Comparison of ENCODE assay signal across 8 cellular contexts in the genomic region with DNA sequence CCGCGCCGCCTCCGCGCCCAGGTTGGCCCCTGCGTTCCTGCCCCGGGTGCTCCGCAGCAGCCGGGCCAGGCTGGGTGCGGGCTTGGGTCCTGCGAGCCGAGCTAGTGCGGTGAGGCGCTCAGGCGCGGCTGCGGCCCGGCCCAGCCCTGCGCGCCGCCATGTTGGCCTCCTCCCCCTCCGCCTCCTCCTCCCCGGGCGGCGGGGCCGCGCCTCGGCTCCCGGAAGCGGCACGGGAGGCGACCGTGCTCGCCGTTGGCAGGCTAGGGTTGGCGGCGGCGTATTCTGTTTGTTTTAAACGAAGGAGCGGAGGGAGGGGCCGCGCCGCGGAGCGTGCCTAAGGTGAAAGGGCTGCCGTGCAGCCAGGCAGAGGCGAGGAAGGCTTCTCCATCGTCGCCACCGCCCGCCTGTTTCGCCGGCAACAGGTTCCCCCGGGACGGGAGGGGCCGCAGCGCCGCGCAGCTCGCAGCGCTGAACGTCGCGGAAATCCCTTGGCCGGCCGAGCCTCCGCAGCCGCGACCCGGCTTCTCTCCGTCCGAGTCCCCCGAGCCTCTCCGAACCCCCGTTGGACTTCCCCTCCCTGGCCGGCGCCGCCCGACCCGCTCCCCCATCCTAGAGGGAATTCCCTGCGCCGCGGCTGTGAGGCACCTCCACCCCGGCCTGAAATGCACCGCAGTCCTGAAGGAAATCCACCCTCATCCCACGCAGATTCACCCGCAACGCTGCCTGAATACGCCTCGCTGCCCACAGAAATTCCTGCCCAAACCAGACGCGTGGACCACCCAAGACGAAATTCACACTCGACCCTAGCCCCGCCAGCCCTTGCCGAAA. TPM values are rescaled to one million over a fixed set of nuclear protein-coding genes. Genes with fewer than 3 reads are reported as not detected.
DNase-seq lines count a peak whose midpoint lies in the region; ATAC-seq and TF ChIP-seq lines count a peak whose summit lies in the region.

A gene with protein sequence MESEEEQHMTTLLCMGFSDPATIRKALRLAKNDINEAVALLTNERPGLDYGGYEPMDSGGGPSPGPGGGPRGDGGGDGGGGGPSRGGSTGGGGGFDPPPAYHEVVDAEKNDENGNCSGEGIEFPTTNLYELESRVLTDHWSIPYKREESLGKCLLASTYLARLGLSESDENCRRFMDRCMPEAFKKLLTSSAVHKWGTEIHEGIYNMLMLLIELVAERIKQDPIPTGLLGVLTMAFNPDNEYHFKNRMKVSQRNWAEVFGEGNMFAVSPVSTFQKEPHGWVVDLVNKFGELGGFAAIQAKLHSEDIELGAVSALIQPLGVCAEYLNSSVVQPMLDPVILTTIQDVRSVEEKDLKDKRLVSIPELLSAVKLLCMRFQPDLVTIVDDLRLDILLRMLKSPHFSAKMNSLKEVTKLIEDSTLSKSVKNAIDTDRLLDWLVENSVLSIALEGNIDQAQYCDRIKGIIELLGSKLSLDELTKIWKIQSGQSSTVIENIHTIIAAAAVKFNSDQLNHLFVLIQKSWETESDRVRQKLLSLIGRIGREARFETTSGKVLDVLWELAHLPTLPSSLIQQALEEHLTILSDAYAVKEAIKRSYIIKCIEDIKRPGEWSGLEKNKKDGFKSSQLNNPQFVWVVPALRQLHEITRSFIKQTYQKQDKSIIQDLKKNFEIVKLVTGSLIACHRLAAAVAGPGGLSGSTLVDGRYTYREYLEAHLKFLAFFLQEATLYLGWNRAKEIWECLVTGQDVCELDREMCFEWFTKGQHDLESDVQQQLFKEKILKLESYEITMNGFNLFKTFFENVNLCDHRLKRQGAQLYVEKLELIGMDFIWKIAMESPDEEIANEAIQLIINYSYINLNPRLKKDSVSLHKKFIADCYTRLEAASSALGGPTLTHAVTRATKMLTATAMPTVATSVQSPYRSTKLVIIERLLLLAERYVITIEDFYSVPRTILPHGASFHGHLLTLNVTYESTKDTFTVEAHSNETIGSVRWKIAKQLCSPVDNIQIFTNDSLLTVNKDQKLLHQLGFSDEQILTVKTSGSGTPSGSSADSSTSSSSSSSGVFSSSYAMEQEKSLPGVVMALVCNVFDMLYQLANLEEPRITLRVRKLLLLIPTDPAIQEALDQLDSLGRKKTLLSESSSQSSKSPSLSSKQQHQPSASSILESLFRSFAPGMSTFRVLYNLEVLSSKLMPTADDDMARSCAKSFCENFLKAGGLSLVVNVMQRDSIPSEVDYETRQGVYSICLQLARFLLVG (N-terminal part only) (minus strand): TSS at position 171 of the 828 bp plus-strand sequence. CDS start 251 bp downstream, outside the sequence.

- peak; percentile 79 for DNase-seq in ELF-1 (ENCODE audit: low read depth, low spot score)
- DNase-seq in SJSA1 (ENCODE audit: low read depth in 1 of 2, low spot score in 2 of 2), result peak; percentile 77 to 84
- peak; percentile 83 for DNase-seq in activated naive CD4-positive, alpha-beta T cell treated with Interleukin-2 at 50 U/mL for 16 hours
- DNase-seq in superior temporal gyrus (ENCODE audit: extremely low spot score), result peak; percentile 71

- peak within 1 kb of the TSS; percentile 100 for H3K4me3 ChIP-seq in SJSA1
- peak within 1 kb of the TSS; percentile 79 to 94 for H3K4me3 ChIP-seq in gastroesophageal sphincter
- H3K4me3 ChIP-seq in neutrophil (ENCODE audit: low read depth in 1 of 2, low read length in 1 of 2), result peak within 1 kb of the TSS; percentile 77 to 93

- WGBS in gastroesophageal sphincter (ENCODE audit: low coverage in 1 of 2), 2 donors, result 0% methylated on average over 9 of the region's 96 CpGs; no CpG with 5 or more reads in 1 of the 2 donors

- no peak for TF ChIP-seq CTCF in gastroesophageal sphincter (IDR thresholded peaks at IDR 0.05)
- no peak for TF ChIP-seq CTCF in neutrophil (IDR thresholded peaks at IDR 0.05)

- peak; percentile 80 to 92 for TF ChIP-seq POLR2A in gastroesophageal sphincter (IDR thresholded peaks at IDR 0.05)

- TF ChIP-seq EP300 in gastroesophageal sphincter (IDR thresholded peaks at IDR 0.05), result no peak

- H3K9me3 ChIP-seq in KOPT-K1 (ENCODE audit: insufficient read depth, low read length, poor library complexity, severe bottlenecking) (no peaks in the 10 kb centered on the region), SJSA1 (replicated peaks) (peaks cover 7% of the 10 kb centered on the region), gastroesophageal sphincter (no peaks in the 10 kb centered on the region), neutrophil (no peaks in the 10 kb centered on the region)

- ATAC-seq in GM21825 (IDR thresholded peaks at IDR 0.05; ENCODE audit: unreplicated experiment) (peak; percentile 73), gastroesophageal sphincter (peak; percentile 90)

- H3K4me1 ChIP-seq in SJSA1 (replicated peaks) (peaks cover 13% of the 10 kb centered on the region), gastroesophageal sphincter (peaks cover 4 to 60% (median 17%) of the 10 kb centered on the region in 3 donors), neutrophil (ENCODE audit: control insufficient read depth in 1 of 2, insufficient read depth in 1 of 2, low read depth in 1 of 2, low read length in 1 of 2) (peaks cover 64 to 65% of the 10 kb centered on the region in 2 experiments)

- H3K27me3 ChIP-seq in SJSA1 (replicated peaks), result no peaks in the 10 kb centered on the region
- H3K27me3 ChIP-seq in gastroesophageal sphincter, result no peaks in the 10 kb centered on the region
- H3K27me3 ChIP-seq in neutrophil, result no peaks in the 10 kb centered on the region

- H3K36me3 ChIP-seq in KOPT-K1 (ENCODE audit: insufficient read depth, low read length), result no peaks in the 10 kb centered on the region
- H3K36me3 ChIP-seq in SJSA1, result peaks cover 18% of the 10 kb centered on the region
- no peaks in the 10 kb centered on the region for H3K36me3 ChIP-seq in gastroesophageal sphincter
- H3K36me3 ChIP-seq in neutrophil, result no peaks in the 10 kb centered on the region

- H3K27ac ChIP-seq in KOPT-K1 (ENCODE audit: low read depth, low read length, poor library complexity, severe bottlenecking) (peak within 1 kb of the TSS; percentile 90), SJSA1 (peak within 1 kb of the TSS; percentile 77), gastroesophageal sphincter (peak within 1 kb of the TSS; percentile 89 to 98 (median 96)), neutrophil (peak within 1 kb of the TSS; percentile 90)

RNA-seq across cellular contexts. Expression of the gene that starts here (rescaled TPM):
- 14.3 and 24.4 TPM in 2 replicates for total RNA-seq in SJSA1 (2014; rRNA removed; shearing (Covaris generic))
- total RNA-seq in gastroesophageal sphincter, result 10 to 100 TPM; 36.8 to 54.8 (median 45.5) TPM

Comparison
In these comparisons a context has a peak if more than half of its experiments do, and no peak if none do; other contexts are left out.
1. Peak in every context shown above with its lines: DNase-seq, ATAC-seq, H3K4me3 ChIP-seq and H3K27ac ChIP-seq.